In the genomic region with DNA sequence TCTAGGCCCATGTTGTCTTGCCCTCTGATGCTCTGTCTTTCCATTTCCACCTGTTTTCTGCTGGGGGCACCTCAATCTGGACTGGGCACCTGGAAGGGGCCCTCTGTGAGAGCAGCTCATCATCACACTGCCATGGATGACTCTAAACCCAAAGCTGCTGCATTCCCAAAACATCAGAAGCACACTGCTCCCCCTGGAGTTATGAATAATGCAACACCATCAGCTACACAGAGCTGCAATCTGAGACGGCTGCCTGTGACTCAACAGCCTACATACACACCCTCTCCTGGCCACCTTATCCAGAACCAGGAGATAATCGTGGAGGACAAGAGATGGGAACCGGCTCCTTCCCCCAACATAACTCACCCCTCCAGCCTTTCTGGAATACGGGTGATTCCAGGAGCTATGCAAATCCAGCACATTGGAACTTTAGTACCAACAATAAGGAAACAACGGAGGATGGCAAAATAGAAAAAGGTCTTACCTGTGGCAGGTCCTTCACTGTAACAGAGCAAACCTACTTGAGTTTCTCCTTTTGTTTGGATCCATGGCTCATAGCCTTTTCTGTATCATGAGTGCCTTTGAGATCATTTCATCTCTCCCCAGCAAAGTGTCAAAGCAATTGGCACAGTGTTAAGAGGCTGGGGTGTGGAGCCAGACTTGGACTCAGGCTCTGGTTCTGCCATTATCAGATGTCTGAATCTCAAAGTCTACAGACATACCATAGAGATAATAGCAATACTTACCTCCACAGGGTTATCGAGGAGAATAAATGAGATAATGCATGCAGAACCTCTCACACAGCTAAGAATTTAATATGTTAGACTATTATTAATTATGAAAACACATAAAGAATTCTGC, we compare ENCODE assay signal across 8 cellular contexts. TPM values are rescaled to one million over a fixed set of nuclear protein-coding genes. Genes with fewer than 3 reads are reported as not detected.
DNase-seq lines count a peak whose midpoint lies in the region; ATAC-seq and TF ChIP-seq lines count a peak whose summit lies in the region.

No MANE protein-coding gene starts in this region.

- ATAC-seq in lower lobe of right lung (peak; percentile 75 to 81), GM21381 (IDR thresholded peaks at IDR 0.05; ENCODE audit: unreplicated experiment) (no peak)

- DNase-seq in A172 (ENCODE audit: low spot score) = peak; percentile 79
- peak; percentile 51 for DNase-seq in G401 (ENCODE audit: low spot score)
- peak; percentile 85 for DNase-seq in NCI-H345 (lab: John Stamatoyannopoulos, UW)
- DNase-seq in choroid plexus epithelial cell (ENCODE audit: low read depth) = peak; percentile 96
- no peak for DNase-seq in lower lobe of right lung
- DNase-seq in activated CD4-positive, CD25-positive, alpha-beta regulatory T cell treated with anti-CD3 and anti-CD28 coated beads, Interleukin-2, amount 50 U/mL, for 72 hours = no peak
- DNase-seq in activated CD4-positive, alpha-beta T cell treated with anti-CD3 and anti-CD28 coated beads, Interleukin-2, amount 50 U/mL, for 4 hours = no peak

- in situ Hi-C loops in G401 (cut with HindIII; ENCODE audit: low sequenced_read_pairs) = no loop called here

- intact Hi-C loops in lower lobe of right lung (cut with DNase I) = no loop called here

- H3K27ac ChIP-seq in lower lobe of right lung = peak overlapping the region; percentile 65

- no peak overlapping the region for H3K4me3 ChIP-seq in choroid plexus epithelial cell (ENCODE audit: low read depth, low read length)
- H3K4me3 ChIP-seq in lower lobe of right lung = no peak overlapping the region

- peak; percentile 82 for TF ChIP-seq CTCF in choroid plexus epithelial cell (conservative IDR thresholded peaks at IDR 0.05; ENCODE audit: low read depth, low read length)
- TF ChIP-seq CTCF in lower lobe of right lung (IDR thresholded peaks at IDR 0.05) = peak; percentile 42

- H3K4me1 ChIP-seq in lower lobe of right lung = peaks cover 66% of the 10 kb centered on the region

- H3K9me3 ChIP-seq in lower lobe of right lung = no peaks in the 10 kb centered on the region

- peaks cover 19% of the 10 kb centered on the region for H3K36me3 ChIP-seq in lower lobe of right lung

- no peaks in the 10 kb centered on the region for H3K27me3 ChIP-seq in lower lobe of right lung (ENCODE audit: low read depth)

RNA-seq across cellular contexts. Expression of a gene that starts 29.3 kb away (rescaled TPM):
- 160 and 171 TPM in 2 replicates for total RNA-seq in A172 (2014; rRNA removed; shearing (Covaris generic))
- total RNA-seq in G401 (2014; rRNA removed; shearing (Covaris generic)) = 244 and 260 TPM in 2 replicates
- 103 TPM for total RNA-seq in lower lobe of right lung

RNA-seq across cellular contexts. Expression of a gene that starts 42.8 kb away (rescaled TPM):
- 7.4 and 7.9 TPM in 2 replicates for total RNA-seq in A172 (2014; rRNA removed; shearing (Covaris generic))
- 13.2 and 19.0 TPM in 2 replicates for total RNA-seq in G401 (2014; rRNA removed; shearing (Covaris generic))
- total RNA-seq in lower lobe of right lung = 27.9 TPM

Comparison
In these comparisons a context has a peak if more than half of its experiments do, and no peak if none do; other contexts are left out.
1. DNase-seq: peak in A172 (single experiment), G401 (single experiment), NCI-H345 (single experiment) and choroid plexus epithelial cell (single experiment); none in lower lobe of right lung (single experiment), activated CD4-positive, CD25-positive, alpha-beta regulatory T cell treated with anti-CD3 and anti-CD28 coated beads, Interleukin-2, amount 50 U/mL, for 72 hours (single experiment) and activated CD4-positive, alpha-beta T cell treated with anti-CD3 and anti-CD28 coated beads, Interleukin-2, amount 50 U/mL, for 4 hours (0 of 2).